In genomic region chr6:152696543-152696942, GRCh38 we compare ENCODE assay signal across 17 cellular contexts. TPM values are rescaled to one million over a fixed set of nuclear protein-coding genes. Genes with fewer than 3 reads are reported as not detected.
DNase-seq lines count a peak whose midpoint lies in the region; ATAC-seq and TF ChIP-seq lines count a peak whose summit lies in the region.
"Had no signal": no experiment of that assay in that cellular context is flagged by ENCODE, and none has a peak within 500 bp of the region (broad histone marks: within the 10 kb centered on the region; RNA-seq: fewer than 3 reads in every experiment).

No MANE protein-coding gene starts in this region.

- WGBS in GM23248 (ENCODE audit: low coverage in 1 of 2, low lambda C conversion rate in 2 of 2, missing lambda C conversion rate in 2 of 2), 2 experiments, result 35 to 41% methylated on average over 2 of the region's 2 CpGs
- 40 to 59% methylated on average over 2 of the region's 2 CpGs for WGBS in body of pancreas, 2 donors

- H3K4me1 ChIP-seq in GM23248 (ENCODE audit: insufficient read depth), result peaks cover 21% of the 10 kb centered on the region
- no peaks in the 10 kb centered on the region for H3K4me1 ChIP-seq in body of pancreas
- H3K4me1 ChIP-seq: Caco-2 had no signal

- no peaks in the 10 kb centered on the region for H4K20me1 ChIP-seq in GM23248 (ENCODE audit: insufficient read depth)

- no peaks in the 10 kb centered on the region for H3K79me2 ChIP-seq in GM23248 (ENCODE audit: insufficient read depth)

- peak; percentile 79 for ATAC-seq in SK-N-SH treated with all-trans-retinoic acid at 6 μM for 48 hours
- no peak for ATAC-seq in GM21390 (IDR thresholded peaks at IDR 0.05; ENCODE audit: unreplicated experiment)
- no peak for ATAC-seq in HG03521 (IDR thresholded peaks at IDR 0.05; ENCODE audit: unreplicated experiment)
- no peak for ATAC-seq in body of pancreas
- ATAC-seq: natural killer cell had no signal

- TF ChIP-seq CTCF in retinal pigment epithelial cell (conservative IDR thresholded peaks at IDR 0.05; ENCODE audit: low read depth, low read length) (no peak), body of pancreas (IDR thresholded peaks at IDR 0.05) (no peak)

- peak overlapping the region; percentile 72 for H3K27ac ChIP-seq in GM23248
- no peak overlapping the region for H3K27ac ChIP-seq in body of pancreas
- H3K27ac ChIP-seq: thoracic aorta had no signal

- H3K27me3 ChIP-seq in GM23248 (replicated peaks; ENCODE audit: insufficient read depth), result no peaks in the 10 kb centered on the region
- H3K27me3 ChIP-seq in body of pancreas, result no peaks in the 10 kb centered on the region

- peak overlapping the region; percentile 23 for H3K4me2 ChIP-seq in GM23248 (ENCODE audit: unreplicated experiment)

- no peaks in the 10 kb centered on the region for H3K36me3 ChIP-seq in GM23248 (ENCODE audit: low read depth)
- no peaks in the 10 kb centered on the region for H3K36me3 ChIP-seq in body of pancreas (replicated peaks in 1 of 2; ENCODE audit: insufficient read depth in 1 of 2, low read depth in 2 of 2)
- H3K36me3 ChIP-seq: thoracic aorta had no signal

- H3K9me2 ChIP-seq in GM23248 (ENCODE audit: insufficient read depth), result no peaks in the 10 kb centered on the region

- H3K9ac ChIP-seq in GM23248, result no peak overlapping the region

- H3K4me3 ChIP-seq in GM23248, result no peak overlapping the region
- no peak overlapping the region for H3K4me3 ChIP-seq in retinal pigment epithelial cell (ENCODE audit: low read length)
- no peak overlapping the region for H3K4me3 ChIP-seq in body of pancreas
- H3K4me3 ChIP-seq: thoracic aorta had no signal

- in situ Hi-C loops in GM23248 (cut with MboI), result no loop called here

- no peak for TF ChIP-seq POLR2A in body of pancreas (IDR thresholded peaks at IDR 0.05)

- H3K9me3 ChIP-seq in GM23248 (ENCODE audit: low read depth), result no peaks in the 10 kb centered on the region
- no peaks in the 10 kb centered on the region for H3K9me3 ChIP-seq in body of pancreas
- H3K9me3 ChIP-seq: Caco-2, thoracic aorta had no signal

- H3F3A ChIP-seq in GM23248 (ENCODE audit: insufficient read depth), result no peaks in the 10 kb centered on the region

- peak; percentile 87 for DNase-seq in GM23248
- DNase-seq in fibroblast of peridontal ligament (ENCODE audit: extremely low read depth), result peak; percentile 81
- DNase-seq in retinal pigment epithelial cell (ENCODE audit: low read depth), result peak; percentile 39
- DNase-seq in activated effector memory CD4-positive, alpha-beta T cell treated with Interleukin-2 at 50 U/mL for 16 hours, result no peak
- DNase-seq in body of pancreas, result no peak
- DNase-seq: activated CD4-positive, alpha-beta T cell treated with anti-CD3 and anti-CD28 coated beads, Interleukin-2, amount 50 U/mL, for 48 hours; Caco-2; caudate nucleus; islet precursor cell; natural killer cell; small intestine; T-helper 2 cell had no signal

- no peak overlapping the region for H2AFZ ChIP-seq in GM23248

- intact Hi-C loops in body of pancreas (cut with DNase I), result no loop called here

TF ChIP-seq in SK-N-SH treated with all-trans-retinoic acid at 6 μM for 48 hours, 23 proteins besides CTCF, POLR2A, EP300 and RAD21:
- TF ChIP-seq OSR1 (CRISPR knock-in tag; IDR thresholded peaks at IDR 0.05) (no peak), ZFP3 (CRISPR knock-in tag; IDR thresholded peaks at IDR 0.05) (no peak), ESRRG (CRISPR knock-in tag; IDR thresholded peaks at IDR 0.05) (no peak), ARNTL (CRISPR knock-in tag; IDR thresholded peaks at IDR 0.05; ENCODE audit: borderline replicate concordance, low read depth) (no peak), ZNF70 (CRISPR knock-in tag; IDR thresholded peaks at IDR 0.05) (no peak), PPARA (CRISPR knock-in tag; IDR thresholded peaks at IDR 0.05; ENCODE audit: borderline replicate concordance) (no peak), ZFP30 (CRISPR knock-in tag; IDR thresholded peaks at IDR 0.05) (no peak), ZNF8 (CRISPR knock-in tag; IDR thresholded peaks at IDR 0.05) (no peak), ISL1 (CRISPR knock-in tag; IDR thresholded peaks at IDR 0.05) (no peak), TOX (CRISPR knock-in tag; IDR thresholded peaks at IDR 0.05; ENCODE audit: borderline replicate concordance) (no peak)
- TF ChIP-seq, protein P1, sequence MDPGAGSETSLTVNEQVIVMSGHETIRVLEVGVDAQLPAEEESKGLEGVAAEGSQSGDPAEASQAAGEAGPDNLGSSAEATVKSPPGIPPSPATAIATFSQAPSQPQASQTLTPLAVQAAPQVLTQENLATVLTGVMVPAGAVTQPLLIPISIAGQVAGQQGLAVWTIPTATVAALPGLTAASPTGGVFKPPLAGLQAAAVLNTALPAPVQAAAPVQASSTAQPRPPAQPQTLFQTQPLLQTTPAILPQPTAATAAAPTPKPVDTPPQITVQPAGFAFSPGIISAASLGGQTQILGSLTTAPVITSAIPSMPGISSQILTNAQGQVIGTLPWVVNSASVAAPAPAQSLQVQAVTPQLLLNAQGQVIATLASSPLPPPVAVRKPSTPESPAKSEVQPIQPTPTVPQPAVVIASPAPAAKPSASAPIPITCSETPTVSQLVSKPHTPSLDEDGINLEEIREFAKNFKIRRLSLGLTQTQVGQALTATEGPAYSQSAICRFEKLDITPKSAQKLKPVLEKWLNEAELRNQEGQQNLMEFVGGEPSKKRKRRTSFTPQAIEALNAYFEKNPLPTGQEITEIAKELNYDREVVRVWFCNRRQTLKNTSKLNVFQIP (CRISPR knock-in tag; IDR thresholded peaks at IDR 0.05; ENCODE audit: borderline replicate concordance, low read depth), result no peak
- TF ChIP-seq, protein P2, sequence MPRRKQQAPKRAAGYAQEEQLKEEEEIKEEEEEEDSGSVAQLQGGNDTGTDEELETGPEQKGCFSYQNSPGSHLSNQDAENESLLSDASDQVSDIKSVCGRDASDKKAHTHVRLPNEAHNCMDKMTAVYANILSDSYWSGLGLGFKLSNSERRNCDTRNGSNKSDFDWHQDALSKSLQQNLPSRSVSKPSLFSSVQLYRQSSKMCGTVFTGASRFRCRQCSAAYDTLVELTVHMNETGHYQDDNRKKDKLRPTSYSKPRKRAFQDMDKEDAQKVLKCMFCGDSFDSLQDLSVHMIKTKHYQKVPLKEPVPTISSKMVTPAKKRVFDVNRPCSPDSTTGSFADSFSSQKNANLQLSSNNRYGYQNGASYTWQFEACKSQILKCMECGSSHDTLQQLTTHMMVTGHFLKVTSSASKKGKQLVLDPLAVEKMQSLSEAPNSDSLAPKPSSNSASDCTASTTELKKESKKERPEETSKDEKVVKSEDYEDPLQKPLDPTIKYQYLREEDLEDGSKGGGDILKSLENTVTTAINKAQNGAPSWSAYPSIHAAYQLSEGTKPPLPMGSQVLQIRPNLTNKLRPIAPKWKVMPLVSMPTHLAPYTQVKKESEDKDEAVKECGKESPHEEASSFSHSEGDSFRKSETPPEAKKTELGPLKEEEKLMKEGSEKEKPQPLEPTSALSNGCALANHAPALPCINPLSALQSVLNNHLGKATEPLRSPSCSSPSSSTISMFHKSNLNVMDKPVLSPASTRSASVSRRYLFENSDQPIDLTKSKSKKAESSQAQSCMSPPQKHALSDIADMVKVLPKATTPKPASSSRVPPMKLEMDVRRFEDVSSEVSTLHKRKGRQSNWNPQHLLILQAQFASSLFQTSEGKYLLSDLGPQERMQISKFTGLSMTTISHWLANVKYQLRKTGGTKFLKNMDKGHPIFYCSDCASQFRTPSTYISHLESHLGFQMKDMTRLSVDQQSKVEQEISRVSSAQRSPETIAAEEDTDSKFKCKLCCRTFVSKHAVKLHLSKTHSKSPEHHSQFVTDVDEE (CRISPR knock-in tag; IDR thresholded peaks at IDR 0.05), result no peak
- TF ChIP-seq, protein P3, sequence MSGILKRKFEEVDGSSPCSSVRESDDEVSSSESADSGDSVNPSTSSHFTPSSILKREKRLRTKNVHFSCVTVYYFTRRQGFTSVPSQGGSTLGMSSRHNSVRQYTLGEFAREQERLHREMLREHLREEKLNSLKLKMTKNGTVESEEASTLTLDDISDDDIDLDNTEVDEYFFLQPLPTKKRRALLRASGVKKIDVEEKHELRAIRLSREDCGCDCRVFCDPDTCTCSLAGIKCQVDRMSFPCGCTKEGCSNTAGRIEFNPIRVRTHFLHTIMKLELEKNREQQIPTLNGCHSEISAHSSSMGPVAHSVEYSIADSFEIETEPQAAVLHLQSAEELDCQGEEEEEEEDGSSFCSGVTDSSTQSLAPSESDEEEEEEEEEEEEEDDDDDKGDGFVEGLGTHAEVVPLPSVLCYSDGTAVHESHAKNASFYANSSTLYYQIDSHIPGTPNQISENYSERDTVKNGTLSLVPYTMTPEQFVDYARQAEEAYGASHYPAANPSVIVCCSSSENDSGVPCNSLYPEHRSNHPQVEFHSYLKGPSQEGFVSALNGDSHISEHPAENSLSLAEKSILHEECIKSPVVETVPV (CRISPR knock-in tag; IDR thresholded peaks at IDR 0.05), result no peak
- TF ChIP-seq, protein P4, sequence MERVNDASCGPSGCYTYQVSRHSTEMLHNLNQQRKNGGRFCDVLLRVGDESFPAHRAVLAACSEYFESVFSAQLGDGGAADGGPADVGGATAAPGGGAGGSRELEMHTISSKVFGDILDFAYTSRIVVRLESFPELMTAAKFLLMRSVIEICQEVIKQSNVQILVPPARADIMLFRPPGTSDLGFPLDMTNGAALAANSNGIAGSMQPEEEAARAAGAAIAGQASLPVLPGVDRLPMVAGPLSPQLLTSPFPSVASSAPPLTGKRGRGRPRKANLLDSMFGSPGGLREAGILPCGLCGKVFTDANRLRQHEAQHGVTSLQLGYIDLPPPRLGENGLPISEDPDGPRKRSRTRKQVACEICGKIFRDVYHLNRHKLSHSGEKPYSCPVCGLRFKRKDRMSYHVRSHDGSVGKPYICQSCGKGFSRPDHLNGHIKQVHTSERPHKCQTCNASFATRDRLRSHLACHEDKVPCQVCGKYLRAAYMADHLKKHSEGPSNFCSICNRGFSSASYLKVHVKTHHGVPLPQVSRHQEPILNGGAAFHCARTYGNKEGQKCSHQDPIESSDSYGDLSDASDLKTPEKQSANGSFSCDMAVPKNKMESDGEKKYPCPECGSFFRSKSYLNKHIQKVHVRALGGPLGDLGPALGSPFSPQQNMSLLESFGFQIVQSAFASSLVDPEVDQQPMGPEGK (CRISPR knock-in tag; IDR thresholded peaks at IDR 0.05; ENCODE audit: borderline replicate concordance), result no peak
TF ChIP-seq in SK-N-SH treated with all-trans-retinoic acid at 6 μM for 48 hours: peak in this region for 0.

RNA-seq across cellular contexts. Expression of gene MYCT1, which starts 1.2 kb away (rescaled TPM):
- under 0.01 and 0.11 TPM in 2 replicates for total RNA-seq in GM23248 (2014; rRNA removed; shearing (Covaris generic))
- polyA plus RNA-seq in GM23248 (2016; fragmentation: Nextera tagmentation; extraction: Ambion mirVana), result 0.42 TPM in 1 of 2 replicates, not detected in the other
- 1 to 10 TPM; 3.9 to 4.6 TPM for total RNA-seq in body of pancreas
- total RNA-seq: activated T-helper 2 cell treated with anti-CD3 and anti-CD28 coated beads, Interferon-gamma antibody, Interleukin-2, Interleukin-4, amounts not matched to agents 10 μg/mL and 5 μg/mL and 100 μg/mL, durations not matched to agents 14 hours and 24 hours and 36 hours; Caco-2 had no signal

RNA-seq across cellular contexts. Expression of gene VIP, which starts 54.1 kb away (rescaled TPM):
- total RNA-seq in GM23248 (2014; rRNA removed; shearing (Covaris generic)), result 0.32 TPM in 1 of 2 replicates, not detected in the other
- 0.20 TPM in 1 of 2 replicates, not detected in the other for polyA plus RNA-seq in GM23248 (2016; fragmentation: Nextera tagmentation; extraction: Ambion mirVana)
- 10 to 100 TPM in 1 of 2 donors, not detected in 1; 16.6 TPM for total RNA-seq in body of pancreas
- total RNA-seq: activated T-helper 2 cell treated with anti-CD3 and anti-CD28 coated beads, Interferon-gamma antibody, Interleukin-2, Interleukin-4, amounts not matched to agents 10 μg/mL and 5 μg/mL and 100 μg/mL, durations not matched to agents 14 hours and 24 hours and 36 hours; Caco-2; natural killer cell had no signal

RNA-seq across cellular contexts. Expression of gene SYNE1, which starts 59.4 kb away (rescaled TPM):
- total RNA-seq in GM23248 (2014; rRNA removed; shearing (Covaris generic)), result 95.4 and 129 TPM in 2 replicates
- polyA plus RNA-seq in GM23248 (2016; fragmentation: Nextera tagmentation; extraction: Ambion mirVana), result 27.1 and 29.2 TPM in 2 replicates
- 100 to 1,000 TPM; 109 to 123 TPM for total RNA-seq in body of pancreas

Comparison
In these comparisons a context has a peak if more than half of its experiments do, and no peak if none do; other contexts are left out.
1. DNase-seq: peak in GM23248 (single experiment), fibroblast of peridontal ligament (single experiment) and retinal pigment epithelial cell (single experiment); none in activated effector memory CD4-positive, alpha-beta T cell treated with Interleukin-2 at 50 U/mL for 16 hours (single experiment) and body of pancreas (0 of 4).